9 cellular contexts compared by ENCODE assay signal in the genomic region with DNA sequence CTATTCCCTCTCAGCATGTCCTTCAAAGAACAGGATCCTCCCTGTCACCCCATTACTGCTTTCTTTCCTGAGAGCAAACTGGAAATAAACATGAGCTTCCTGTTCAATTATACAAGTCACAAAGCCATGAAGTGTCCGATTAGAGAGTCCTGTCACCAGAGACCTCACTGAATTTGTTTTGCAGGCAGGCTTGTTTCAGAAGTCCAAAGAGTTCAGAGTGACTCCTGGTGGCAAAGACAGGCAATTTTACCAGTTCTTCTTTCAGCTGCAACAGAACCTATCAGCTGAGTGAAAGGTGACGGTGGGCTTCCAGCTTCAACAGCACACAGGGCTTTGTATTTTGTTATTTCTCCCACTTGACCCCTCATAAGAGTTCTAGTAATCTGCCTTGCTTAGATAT. TPM values are rescaled to one million over a fixed set of nuclear protein-coding genes. Genes with fewer than 3 reads are reported as not detected.
DNase-seq lines count a peak whose midpoint lies in the region; ATAC-seq and TF ChIP-seq lines count a peak whose summit lies in the region.
"Had no signal": no experiment of that assay in that cellular context is flagged by ENCODE, and none has a peak within 500 bp of the region (broad histone marks: within the 10 kb centered on the region; RNA-seq: fewer than 3 reads in every experiment).

No MANE protein-coding gene starts in this region.

- RAD21 ChIA-PET in HCT116 (lab: Charles Lee; ENCODE audit: low non-redundant PET in 1 of 2, low total read pairs in 2 of 2, uncharacterized antibody in 2 of 2, unreplicated experiment in 2 of 2): no interaction called here

- H3K27ac ChIP-seq in HCT116 (ENCODE audit: low read depth, low read length): no peak overlapping the region

- intact Hi-C loops in HCT116 (cut with micrococcal nuclease): loop anchor here (2.0 kb wide), 1 partner anchor 81 kb away; no protein-coding TSS in a partner anchor
- intact Hi-C loops in left colon (cut with DNase I, micrococcal nuclease): no loop called here

- H3K9me2 ChIP-seq in HCT116 (ENCODE audit: insufficient read depth): no peaks in the 10 kb centered on the region

- DNase-seq in AG20443 (ENCODE audit: low spot score) (peak; percentile 17), HCT116 (ENCODE audit: low read depth, low spot score) (no peak), left colon (no peak)
- no peak for DNase-seq in activated CD8-positive, alpha-beta memory T cell treated with anti-CD3 and anti-CD28 coated beads, Interleukin-2, amount 10 ng/mL, durations not matched to agents 7 days and 5 days
- DNase-seq: NCI-H510A had no signal

- no peaks in the 10 kb centered on the region for H3K9me3 ChIP-seq in HCT116 (ENCODE audit: control insufficient read depth in 1 of 2, insufficient read depth in 1 of 2, low read depth in 1 of 2, low read length in 2 of 2)

- no peak for TF ChIP-seq POLR2A in HCT116 (IDR thresholded peaks at IDR 0.05; ENCODE audit: borderline replicate concordance, extremely low read depth, insufficient read depth, insufficient read length)

- ATAC-seq in HCT116: peak; percentile 58
- ATAC-seq in left colon: peak; percentile 42
- ATAC-seq in GM18867 (IDR thresholded peaks at IDR 0.05; ENCODE audit: unreplicated experiment): no peak
- no peak for ATAC-seq in activated CD8-positive, alpha-beta memory T cell treated with anti-CD3 and anti-CD28 coated beads, Interleukin-2, amount 10 ng/mL, durations not matched to agents 7 days and 5 days
- no peak for ATAC-seq in GM21447 (IDR thresholded peaks at IDR 0.05; ENCODE audit: unreplicated experiment)
- ATAC-seq in GM21360 (IDR thresholded peaks at IDR 0.05; ENCODE audit: unreplicated experiment): no peak

- H3K36me3 Mint-ChIP-seq in brain: peaks cover 29% of the 10 kb centered on the region
- peaks cover 47% of the 10 kb centered on the region for H3K36me3 Mint-ChIP-seq in activated CD8-positive, alpha-beta memory T cell treated with anti-CD3 and anti-CD28 coated beads, Interleukin-2, amount 10 ng/mL, durations not matched to agents 7 days and 5 days

- H3K27ac Mint-ChIP-seq in brain: peak overlapping the region in 4 of 5 experiments; percentile 28 to 78 (median 54)
- no peak overlapping the region for H3K27ac Mint-ChIP-seq in activated CD8-positive, alpha-beta memory T cell treated with anti-CD3 and anti-CD28 coated beads, Interleukin-2, amount 10 ng/mL, durations not matched to agents 7 days and 5 days

- peaks cover 4 to 7% of the 10 kb centered on the region in 2 experiments; a peak in 3 of 4 replicates for H3K36me3 ChIP-seq in HCT116 (ENCODE audit: control insufficient read depth in 1 of 2, insufficient read depth in 2 of 2, low read length in 2 of 2)

- no peak overlapping the region for H3K4me3 ChIP-seq in HCT116 (replicated peaks in 1 of 2; ENCODE audit: low read depth in 1 of 2, low read length in 2 of 2)

- peak; percentile 40 for TF ChIP-seq RAD21 in HCT116 (IDR thresholded peaks at IDR 0.05; ENCODE audit: low read depth)

- H3K27me3 ChIP-seq in HCT116 (ENCODE audit: insufficient read depth, low read length): no peaks in the 10 kb centered on the region

- H3K4me2 ChIP-seq in HCT116 (ENCODE audit: low read length): no peak overlapping the region

- POLR2A ChIA-PET in HCT116 (lab: Charles Lee): no interaction called here

- BruUV-seq in HCT116 (replicated peaks; lab: Mats Ljungman, UMichigan): no TSS peak

- H3K27me3 Mint-ChIP-seq in brain: no peaks in the 10 kb centered on the region
- H3K27me3 Mint-ChIP-seq in activated CD8-positive, alpha-beta memory T cell treated with anti-CD3 and anti-CD28 coated beads, Interleukin-2, amount 10 ng/mL, durations not matched to agents 7 days and 5 days: no peaks in the 10 kb centered on the region

- H3K9me3 Mint-ChIP-seq in brain: peaks cover 0 to 19% (median 4%) of the 10 kb centered on the region in 5 experiments
- no peaks in the 10 kb centered on the region for H3K9me3 Mint-ChIP-seq in activated CD8-positive, alpha-beta memory T cell treated with anti-CD3 and anti-CD28 coated beads, Interleukin-2, amount 10 ng/mL, durations not matched to agents 7 days and 5 days (ENCODE audit: low read depth)

- H3K9ac ChIP-seq in HCT116 (ENCODE audit: low read length): no peak overlapping the region

- no peak overlapping the region for H2AFZ ChIP-seq in HCT116 (ENCODE audit: low read depth, low read length, poor library complexity, severe bottlenecking)

- no peak overlapping the region for H3K4me3 Mint-ChIP-seq in brain
- no peak overlapping the region for H3K4me3 Mint-ChIP-seq in activated CD8-positive, alpha-beta memory T cell treated with anti-CD3 and anti-CD28 coated beads, Interleukin-2, amount 10 ng/mL, durations not matched to agents 7 days and 5 days

- peaks cover 0 to 2% of the 10 kb centered on the region in 2 experiments; a peak in 3 of 4 replicates for H3K4me1 ChIP-seq in HCT116 (ENCODE audit: control insufficient read depth in 1 of 2, insufficient read depth in 2 of 2, low read length in 2 of 2)

- TF ChIP-seq CTCF in HCT116 (IDR thresholded peaks at IDR 0.05 in 2 of 3, conservative IDR thresholded peaks at IDR 0.05 in 1 of 3; ENCODE audit: borderline replicate concordance in 1 of 3, insufficient read depth in 1 of 3, low read depth in 2 of 3, low read length in 2 of 3) (peak; percentile 29 to 36 (median 31); a peak in 3 of 6 replicates), brain (conservative IDR thresholded peaks at IDR 0.05) (peak; percentile 43 to 57)

- peaks cover 28% of the 10 kb centered on the region for H3K79me2 ChIP-seq in HCT116 (ENCODE audit: insufficient read depth, low read length)

- H3K4me1 Mint-ChIP-seq in brain: peaks cover 28% of the 10 kb centered on the region
- H3K4me1 Mint-ChIP-seq in activated CD8-positive, alpha-beta memory T cell treated with anti-CD3 and anti-CD28 coated beads, Interleukin-2, amount 10 ng/mL, durations not matched to agents 7 days and 5 days: peaks cover 34% of the 10 kb centered on the region

- CTCF ChIA-PET in HCT116 (lab: Charles Lee): no interaction called here
- CTCF ChIA-PET in activated CD8-positive, alpha-beta memory T cell treated with anti-CD3 and anti-CD28 coated beads, Interleukin-2, amount 10 ng/mL, durations not matched to agents 7 days and 5 days (lab: Charles Lee): no interaction called here

- no peaks in the 10 kb centered on the region for H4K20me1 ChIP-seq in HCT116 (ENCODE audit: insufficient read depth)

TF ChIP-seq in HCT116, 20 proteins besides CTCF, POLR2A, EP300 and RAD21 (continues in another document):
- TF ChIP-seq EZH2 (IDR thresholded peaks at IDR 0.05) (no peak), CBX3 (IDR thresholded peaks at IDR 0.05; ENCODE audit: low read depth) (no peak), JUND (IDR thresholded peaks at IDR 0.05) (no peak), EGR1 (IDR thresholded peaks at IDR 0.05; ENCODE audit: low read depth) (no peak), SP1 (IDR thresholded peaks at IDR 0.05; ENCODE audit: low read depth) (no peak), SIN3A (IDR thresholded peaks at IDR 0.05; ENCODE audit: low read depth) (no peak), POLR2AphosphoS5 (IDR thresholded peaks at IDR 0.05; ENCODE audit: low read depth, low read length) (no peak), CEBPB (IDR thresholded peaks at IDR 0.05; ENCODE audit: low read depth) (no peak), YY1 (IDR thresholded peaks at IDR 0.05; ENCODE audit: extremely low read depth, insufficient replicate concordance, low read depth, low read length) (no peak), FOSL1 (IDR thresholded peaks at IDR 0.05; ENCODE audit: low read depth) (no peak), ZNF274 (IDR thresholded peaks at IDR 0.05; ENCODE audit: low read depth, low read length) (no peak), SRF (IDR thresholded peaks at IDR 0.05; ENCODE audit: low read depth) (no peak)
- TF ChIP-seq, protein P1, sequence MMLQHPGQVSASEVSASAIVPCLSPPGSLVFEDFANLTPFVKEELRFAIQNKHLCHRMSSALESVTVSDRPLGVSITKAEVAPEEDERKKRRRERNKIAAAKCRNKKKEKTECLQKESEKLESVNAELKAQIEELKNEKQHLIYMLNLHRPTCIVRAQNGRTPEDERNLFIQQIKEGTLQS (IDR thresholded peaks at IDR 0.05): no peak
- TF ChIP-seq, protein P2, sequence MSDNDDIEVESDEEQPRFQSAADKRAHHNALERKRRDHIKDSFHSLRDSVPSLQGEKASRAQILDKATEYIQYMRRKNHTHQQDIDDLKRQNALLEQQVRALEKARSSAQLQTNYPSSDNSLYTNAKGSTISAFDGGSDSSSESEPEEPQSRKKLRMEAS (IDR thresholded peaks at IDR 0.05): no peak

RNA-seq across cellular contexts. Expression of a gene that starts 6.4 kb away (rescaled TPM):
- total RNA-seq in HCT116 (2021; ENCODE audit: unreplicated experiment) (57.0 TPM), left colon (10 to 100 TPM; 23.7 to 26.9 TPM)
- polyA plus RNA-seq in HCT116 (2012): 25.2 and 26.1 TPM in 2 replicates
- 74.2 TPM for polyA plus RNA-seq in brain (ENCODE audit: insufficient read depth, low read depth, low replicate concordance)
- 10 to 100 TPM; 51.4 to 57.4 TPM for total RNA-seq in activated CD8-positive, alpha-beta memory T cell treated with anti-CD3 and anti-CD28 coated beads, Interleukin-2, amount 10 ng/mL, durations not matched to agents 7 days and 5 days

RNA-seq across cellular contexts. Expression of a gene that starts 14.2 kb away (rescaled TPM):
- 1.3 TPM for total RNA-seq in HCT116 (2021; ENCODE audit: unreplicated experiment)
- polyA plus RNA-seq in HCT116 (2012): 0.99 and 1.0 TPM in 2 replicates
- 1.1 TPM for polyA plus RNA-seq in brain (ENCODE audit: insufficient read depth, low read depth, low replicate concordance)
- 1 to 10 TPM; 1.2 to 3.5 TPM for total RNA-seq in left colon
- total RNA-seq in activated CD8-positive, alpha-beta memory T cell treated with anti-CD3 and anti-CD28 coated beads, Interleukin-2, amount 10 ng/mL, durations not matched to agents 7 days and 5 days: 1 to 10 TPM; 2.7 to 4.0 TPM

RNA-seq across cellular contexts. Expression of a gene that starts 15.1 kb away (rescaled TPM):
- total RNA-seq in HCT116 (2021; ENCODE audit: unreplicated experiment) (106 TPM), left colon (100 to 1,000 TPM; 109 to 111 TPM)
- polyA plus RNA-seq in HCT116 (2012): 175 and 192 TPM in 2 replicates
- polyA plus RNA-seq in brain (ENCODE audit: insufficient read depth, low read depth, low replicate concordance): 215 TPM
- total RNA-seq in activated CD8-positive, alpha-beta memory T cell treated with anti-CD3 and anti-CD28 coated beads, Interleukin-2, amount 10 ng/mL, durations not matched to agents 7 days and 5 days: 100 to 1,000 TPM; 118 to 151 TPM

RNA-seq across cellular contexts. Expression of a gene that starts 24.3 kb away (rescaled TPM):
- total RNA-seq in HCT116 (2021; ENCODE audit: unreplicated experiment): 0.86 TPM
- 0.30 and 0.40 TPM in 2 replicates for polyA plus RNA-seq in HCT116 (2012)
- polyA plus RNA-seq in brain (ENCODE audit: insufficient read depth, low read depth, low replicate concordance): 275 TPM
- total RNA-seq in left colon: under 1 TPM; 0.50 to 0.73 TPM
- total RNA-seq in activated CD8-positive, alpha-beta memory T cell treated with anti-CD3 and anti-CD28 coated beads, Interleukin-2, amount 10 ng/mL, durations not matched to agents 7 days and 5 days: under 1 TPM; 0.09 to 0.15 TPM

Comparison
In these comparisons a context has a peak if more than half of its experiments do, and no peak if none do; other contexts are left out.
1. ATAC-seq: peak in HCT116 (single experiment) and left colon (single experiment); none in GM18867 (single experiment), activated CD8-positive, alpha-beta memory T cell treated with anti-CD3 and anti-CD28 coated beads, Interleukin-2, amount 10 ng/mL, durations not matched to agents 7 days and 5 days (single experiment), GM21447 (single experiment) and GM21360 (single experiment).